Comparison of ENCODE assay signal across 9 cellular contexts in genomic region chr4:41991916-41992767, GRCh38. TPM values are rescaled to one million over a fixed set of nuclear protein-coding genes. Genes with fewer than 3 reads are reported as not detected.
DNase-seq lines count a peak whose midpoint lies in the region; ATAC-seq, FAIRE-seq and TF ChIP-seq lines count a peak whose summit lies in the region.
"Had no signal": no experiment of that assay in that cellular context is flagged by ENCODE, and none has a peak within 500 bp of the region (broad histone marks: within the 10 kb centered on the region; RNA-seq: fewer than 3 reads in every experiment).

No MANE protein-coding gene starts in this region.

- H3K27me3 ChIP-seq in PC-3 (ENCODE audit: low read length) = no peaks in the 10 kb centered on the region
- no peaks in the 10 kb centered on the region for H3K27me3 ChIP-seq in endothelial cell of umbilical vein (ENCODE audit: control insufficient read depth in 2 of 2, insufficient read depth in 2 of 2, low read length in 2 of 2)
- H3K27me3 ChIP-seq in H7 (ENCODE audit: control insufficient read depth, insufficient read depth, low read length) = no peaks in the 10 kb centered on the region

- POLR2A ChIA-PET in activated CD4-positive, alpha-beta T cell treated with anti-CD3 and anti-CD28 coated beads, Interleukin-2, amount 10 ng/mL, durations not matched to agents 7 days and 5 days (lab: Charles Lee) = no interaction called here
- POLR2A ChIA-PET in PC-3 (lab: Charles Lee; ENCODE audit: unreplicated experiment) = no interaction called here
- POLR2A ChIA-PET in endothelial cell of umbilical vein (lab: Charles Lee) = no interaction called here

- H3K27ac Mint-ChIP-seq in activated CD4-positive, alpha-beta T cell treated with anti-CD3 and anti-CD28 coated beads, Interleukin-2, amount 10 ng/mL, durations not matched to agents 7 days and 5 days = no peak overlapping the region

- TF ChIP-seq POLR2A in endothelial cell of umbilical vein (IDR thresholded peaks at IDR 0.05; ENCODE audit: low read depth, low read length) = no peak

- no peaks in the 10 kb centered on the region for H3K36me3 ChIP-seq in PC-3 (ENCODE audit: low read depth, low read length)
- no peaks in the 10 kb centered on the region for H3K36me3 ChIP-seq in endothelial cell of umbilical vein (ENCODE audit: control insufficient read depth in 2 of 2, extremely low read depth in 1 of 2, insufficient read depth in 2 of 2, low read length in 2 of 2)
- no peaks in the 10 kb centered on the region for H3K36me3 ChIP-seq in H7 (replicated peaks; ENCODE audit: control insufficient read depth, insufficient read depth, low read length)

- H3K9ac ChIP-seq in PC-3 (ENCODE audit: low read length) (peak overlapping the region; percentile 87), endothelial cell of umbilical vein (replicated peaks; ENCODE audit: extremely low read depth, insufficient read depth, low read length) (no peak overlapping the region)

- dilution Hi-C loops in endothelial cell of umbilical vein (cut with MboI; ENCODE audit: extremely low pct_ligation_motif_present, low sequenced_read_pairs) = no loop called here

- peaks cover 29% of the 10 kb centered on the region for H3K4me1 Mint-ChIP-seq in activated CD4-positive, alpha-beta T cell treated with anti-CD3 and anti-CD28 coated beads, Interleukin-2, amount 10 ng/mL, durations not matched to agents 7 days and 5 days

- no peak for TF ChIP-seq CTCF in PC-3 (conservative IDR thresholded peaks at IDR 0.05; ENCODE audit: low read depth, low read length)
- no peak for TF ChIP-seq CTCF in endothelial cell of umbilical vein (IDR thresholded peaks at IDR 0.05; ENCODE audit: extremely low read depth in 1 of 2, insufficient read depth in 1 of 2, low read depth in 1 of 2, low read length in 2 of 2)
- no peak for TF ChIP-seq CTCF in retinal pigment epithelial cell (conservative IDR thresholded peaks at IDR 0.05; ENCODE audit: low read depth, low read length)

- H3K4me1 ChIP-seq in PC-3 (ENCODE audit: insufficient read depth, low read length) = peaks cover 15% of the 10 kb centered on the region
- H3K4me1 ChIP-seq in endothelial cell of umbilical vein (ENCODE audit: control insufficient read depth, extremely low read depth, insufficient read depth, low read length) = peaks cover 14% of the 10 kb centered on the region

- H4K20me1 ChIP-seq in PC-3 (ENCODE audit: low read length) = no peaks in the 10 kb centered on the region
- H4K20me1 ChIP-seq in endothelial cell of umbilical vein (replicated peaks; ENCODE audit: control insufficient read depth, extremely low read depth, insufficient read depth, low read length) = no peaks in the 10 kb centered on the region

- peak overlapping the region; percentile 90 for H3K4me3 Mint-ChIP-seq in activated CD4-positive, alpha-beta T cell treated with anti-CD3 and anti-CD28 coated beads, Interleukin-2, amount 10 ng/mL, durations not matched to agents 7 days and 5 days

- H2AFZ ChIP-seq in PC-3 (ENCODE audit: low read length) = no peak overlapping the region
- H2AFZ ChIP-seq in endothelial cell of umbilical vein (ENCODE audit: low read depth, low read length) = no peak overlapping the region

- H3K9me3 ChIP-seq in PC-3 (ENCODE audit: low read length) = no peaks in the 10 kb centered on the region
- H3K9me3 ChIP-seq in endothelial cell of umbilical vein (replicated peaks; ENCODE audit: control insufficient read depth, insufficient read depth, low read length) = no peaks in the 10 kb centered on the region

- intact Hi-C loops in PC-3 (cut with micrococcal nuclease) = loop anchor here (5.0 kb wide), 2 partner anchors 55 to 420 kb away; no protein-coding TSS in a partner anchor
- intact Hi-C loops in endothelial cell of umbilical vein (cut with micrococcal nuclease) = no loop called here

- BruUV-seq in PC-3 (replicated peaks; lab: Mats Ljungman, UMichigan) (no TSS peak), endothelial cell of umbilical vein (replicated peaks; lab: Mats Ljungman, UMichigan) (no TSS peak)

- H3K27me3 Mint-ChIP-seq in activated CD4-positive, alpha-beta T cell treated with anti-CD3 and anti-CD28 coated beads, Interleukin-2, amount 10 ng/mL, durations not matched to agents 7 days and 5 days = no peaks in the 10 kb centered on the region

- H3K9me2 ChIP-seq in PC-3 (replicated peaks; ENCODE audit: low read length) = no peaks in the 10 kb centered on the region

- no peaks in the 10 kb centered on the region for H3K9me1 ChIP-seq in endothelial cell of umbilical vein (replicated peaks; ENCODE audit: control insufficient read depth, extremely low read depth, insufficient read depth, low read length)

- CTCF ChIA-PET in activated CD4-positive, alpha-beta T cell treated with anti-CD3 and anti-CD28 coated beads, Interleukin-2, amount 10 ng/mL, durations not matched to agents 7 days and 5 days (lab: Charles Lee) = interaction anchor here (0.7 kb wide), 1 partner anchor 59 kb away, joined by 4 read pairs; no protein-coding TSS in a partner anchor
- CTCF ChIA-PET in PC-3 (lab: Charles Lee) (no interaction called here), endothelial cell of umbilical vein (lab: Charles Lee) (no interaction called here)

- FAIRE-seq in endothelial cell of umbilical vein (lab: Jason Lieb, UNC) = no peak

- H3K4me3 ChIP-seq in PC-3 (ENCODE audit: low read length) (peak overlapping the region; percentile 98), endothelial cell of umbilical vein (replicated peaks in 1 of 3; ENCODE audit: insufficient read depth in 1 of 3, low read depth in 1 of 3, low read length in 3 of 3) (no peak overlapping the region), retinal pigment epithelial cell (ENCODE audit: low read length) (no peak overlapping the region), H7 (ENCODE audit: insufficient read depth, low read depth, low read length) (no peak overlapping the region; the same call in 1 of the 2 replicates)

- H3K27ac ChIP-seq in PC-3 (ENCODE audit: low read length) = peak overlapping the region; percentile 32
- H3K27ac ChIP-seq in endothelial cell of umbilical vein (ENCODE audit: insufficient read depth, low read depth, low read length) = no peak overlapping the region

- no peak for DNase-seq in activated CD4-positive, alpha-beta T cell treated with anti-CD3 and anti-CD28 coated beads, Interleukin-2, amount 10 ng/mL, durations not matched to agents 7 days and 5 days
- no peak for DNase-seq in activated CD4-positive, alpha-beta T cell treated with anti-CD3 and anti-CD28 coated beads, Interleukin-2, amount 50 U/mL, for 4 hours
- DNase-seq in PC-3 = peak; percentile 80
- DNase-seq in endothelial cell of umbilical vein (ENCODE audit: low read depth, low spot score) = no peak
- peak; percentile 43 for DNase-seq in retinal pigment epithelial cell (ENCODE audit: low read depth)
- DNase-seq in NK-92 (lab: John Stamatoyannopoulos, UW; ENCODE audit: unreplicated experiment) = no peak
- DNase-seq in H7 = no peak
- DNase-seq: NCI-H146 had no signal

- H3K79me2 ChIP-seq in PC-3 (ENCODE audit: low read length) = peaks cover 39% of the 10 kb centered on the region
- peaks cover 20% of the 10 kb centered on the region for H3K79me2 ChIP-seq in endothelial cell of umbilical vein (ENCODE audit: control insufficient read depth, insufficient read depth, low read length)

- H3F3A ChIP-seq in PC-3 (ENCODE audit: low read length, unreplicated experiment) = no peaks in the 10 kb centered on the region

- ATAC-seq in PC-3 (peak; percentile 70), HG03520 (IDR thresholded peaks at IDR 0.05; ENCODE audit: unreplicated experiment) (no peak)

- no peaks in the 10 kb centered on the region for H3K9me3 Mint-ChIP-seq in activated CD4-positive, alpha-beta T cell treated with anti-CD3 and anti-CD28 coated beads, Interleukin-2, amount 10 ng/mL, durations not matched to agents 7 days and 5 days

- H3K4me2 ChIP-seq in PC-3 (ENCODE audit: low read length) = peak overlapping the region; percentile 97
- peak overlapping the region; percentile 95 for H3K4me2 ChIP-seq in endothelial cell of umbilical vein (ENCODE audit: insufficient read depth, low read length)

- peaks cover 3% of the 10 kb centered on the region for H3K36me3 Mint-ChIP-seq in activated CD4-positive, alpha-beta T cell treated with anti-CD3 and anti-CD28 coated beads, Interleukin-2, amount 10 ng/mL, durations not matched to agents 7 days and 5 days (ENCODE audit: low read depth)

RNA-seq across cellular contexts. Expression of gene SLC30A9, which starts 1.8 kb away (rescaled TPM):
- 10 to 100 TPM; 31.3 to 34.1 TPM for total RNA-seq in activated CD4-positive, alpha-beta T cell treated with anti-CD3 and anti-CD28 coated beads, Interleukin-2, amount 10 ng/mL, durations not matched to agents 7 days and 5 days
- 32.4 and 32.7 TPM in 2 replicates for total RNA-seq in PC-3 (2014; rRNA removed)
- 40.6 and 44.4 TPM in 2 replicates for total RNA-seq in endothelial cell of umbilical vein
- polyA plus RNA-seq in endothelial cell of umbilical vein = 20.2 and 24.5 TPM in 2 replicates
- polyA plus RNA-seq in endothelial cell of umbilical vein (2011; cell fraction: cytosol; rRNA removed) = 20.5 and 21.4 TPM in 2 replicates
- polyA plus RNA-seq in endothelial cell of umbilical vein (2011; cell fraction: nucleus; rRNA removed) = 16.6 and 19.1 TPM in 2 replicates
- polyA plus RNA-seq in endothelial cell of umbilical vein (2012) = 29.4 and 36.5 TPM in 2 replicates
- polyA minus RNA-seq in endothelial cell of umbilical vein = 47.8 and 50.9 TPM in 2 replicates
- 33.5 TPM for polyA minus RNA-seq in endothelial cell of umbilical vein (2011; cell fraction: cytosol; rRNA and poly(A)+ RNA removed)
- 26.2 and 32.1 TPM in 2 replicates for polyA minus RNA-seq in endothelial cell of umbilical vein (2011; cell fraction: nucleus; rRNA and poly(A)+ RNA removed)
- 55.5 and 64.7 TPM in 2 replicates for total RNA-seq in H7 (2014; rRNA removed; shearing (Covaris generic))

RNA-seq across cellular contexts. Expression of gene DCAF4L1, which starts 10.6 kb away (rescaled TPM):
- under 1 TPM; 0.07 to 0.19 TPM for total RNA-seq in activated CD4-positive, alpha-beta T cell treated with anti-CD3 and anti-CD28 coated beads, Interleukin-2, amount 10 ng/mL, durations not matched to agents 7 days and 5 days
- total RNA-seq in PC-3 (2014; rRNA removed) = 0.22 and 0.63 TPM in 2 replicates
- total RNA-seq in endothelial cell of umbilical vein = 0.15 and 0.16 TPM in 2 replicates
- 0.06 TPM in 2 replicates for polyA plus RNA-seq in endothelial cell of umbilical vein
- 0.01 and 0.03 TPM in 2 replicates for polyA plus RNA-seq in endothelial cell of umbilical vein (2011; cell fraction: cytosol; rRNA removed)
- polyA plus RNA-seq in endothelial cell of umbilical vein (2011; cell fraction: nucleus; rRNA removed) = 0.45 and 0.53 TPM in 2 replicates
- 0.04 and 0.12 TPM in 2 replicates for polyA plus RNA-seq in endothelial cell of umbilical vein (2012)
- 0.07 and 0.17 TPM in 2 replicates for polyA minus RNA-seq in endothelial cell of umbilical vein
- not detected for polyA minus RNA-seq in endothelial cell of umbilical vein (2011; cell fraction: cytosol; rRNA and poly(A)+ RNA removed)
- polyA minus RNA-seq in endothelial cell of umbilical vein (2011; cell fraction: nucleus; rRNA and poly(A)+ RNA removed) = 0.29 and 0.38 TPM in 2 replicates
- 0.14 and 0.37 TPM in 2 replicates for total RNA-seq in H7 (2014; rRNA removed; shearing (Covaris generic))

RNA-seq across cellular contexts. Expression of gene TMEM33, which starts 56.9 kb away (rescaled TPM):
- total RNA-seq in activated CD4-positive, alpha-beta T cell treated with anti-CD3 and anti-CD28 coated beads, Interleukin-2, amount 10 ng/mL, durations not matched to agents 7 days and 5 days = 10 to 100 TPM; 54.4 to 65.6 TPM
- total RNA-seq in PC-3 (2014; rRNA removed) = 70.3 and 97.4 TPM in 2 replicates
- total RNA-seq in endothelial cell of umbilical vein = 58.5 and 60.1 TPM in 2 replicates
- polyA plus RNA-seq in endothelial cell of umbilical vein = 52.5 and 52.9 TPM in 2 replicates
- polyA plus RNA-seq in endothelial cell of umbilical vein (2011; cell fraction: cytosol; rRNA removed) = 24.2 and 28.6 TPM in 2 replicates
- polyA plus RNA-seq in endothelial cell of umbilical vein (2011; cell fraction: nucleus; rRNA removed) = 16.3 and 21.1 TPM in 2 replicates
- polyA plus RNA-seq in endothelial cell of umbilical vein (2012) = 31.1 and 43.6 TPM in 2 replicates
- polyA minus RNA-seq in endothelial cell of umbilical vein = 153 and 172 TPM in 2 replicates
- polyA minus RNA-seq in endothelial cell of umbilical vein (2011; cell fraction: cytosol; rRNA and poly(A)+ RNA removed) = 87.4 TPM
- 31.8 and 47.2 TPM in 2 replicates for polyA minus RNA-seq in endothelial cell of umbilical vein (2011; cell fraction: nucleus; rRNA and poly(A)+ RNA removed)
- total RNA-seq in H7 (2014; rRNA removed; shearing (Covaris generic)) = 42.7 and 61.7 TPM in 2 replicates

Comparison
In these comparisons a context has a peak if more than half of its experiments do, and no peak if none do; other contexts are left out.
1. DNase-seq: peak in PC-3 (single experiment) and retinal pigment epithelial cell (single experiment); none in activated CD4-positive, alpha-beta T cell treated with anti-CD3 and anti-CD28 coated beads, Interleukin-2, amount 10 ng/mL, durations not matched to agents 7 days and 5 days (single experiment), activated CD4-positive, alpha-beta T cell treated with anti-CD3 and anti-CD28 coated beads, Interleukin-2, amount 50 U/mL, for 4 hours (0 of 2), endothelial cell of umbilical vein (single experiment), NK-92 (single experiment) and H7 (single experiment).